In genomic region chr3:171813897-171814460, GRCh38 we compare ENCODE assay signal across 9 cellular contexts. TPM values are rescaled to one million over a fixed set of nuclear protein-coding genes. Genes with fewer than 3 reads are reported as not detected.
DNase-seq lines count a peak whose midpoint lies in the region; ATAC-seq and TF ChIP-seq lines count a peak whose summit lies in the region.
"Had no signal": no experiment of that assay in that cellular context is flagged by ENCODE, and none has a peak within 500 bp of the region (broad histone marks: within the 10 kb centered on the region; RNA-seq: fewer than 3 reads in every experiment).

No MANE protein-coding gene starts in this region.

- H3K9me3 Mint-ChIP-seq in activated CD8-positive, alpha-beta T cell treated with anti-CD3 and anti-CD28 coated beads for 36 hours: no peaks in the 10 kb centered on the region

- CTCF ChIA-PET in activated CD8-positive, alpha-beta T cell treated with anti-CD3 and anti-CD28 coated beads for 36 hours (lab: Charles Lee): interaction anchor here (1.3 kb wide), 1 partner anchor 15 kb away, joined by 5 read pairs; no protein-coding TSS in a partner anchor

- POLR2A ChIA-PET in activated CD8-positive, alpha-beta T cell treated with anti-CD3 and anti-CD28 coated beads for 36 hours (lab: Charles Lee): interaction anchor here (0.5 kb wide), 2 partner anchors 325 to 568 kb away, joined by 3 to 4 read pairs; no protein-coding TSS in a partner anchor

- TF ChIP-seq CTCF in activated CD8-positive, alpha-beta T cell treated with anti-CD3 and anti-CD28 coated beads for 36 hours (IDR thresholded peaks at IDR 0.05): no peak

- no peaks in the 10 kb centered on the region for H3K36me3 Mint-ChIP-seq in activated CD8-positive, alpha-beta T cell treated with anti-CD3 and anti-CD28 coated beads for 36 hours (ENCODE audit: low read depth)

- ATAC-seq in GM18517 (IDR thresholded peaks at IDR 0.05; ENCODE audit: unreplicated experiment) (peak; percentile 48), HG03095 (IDR thresholded peaks at IDR 0.05; ENCODE audit: unreplicated experiment) (peak; percentile 37)
- peak; percentile 66 for ATAC-seq in activated CD8-positive, alpha-beta T cell treated with anti-CD3 and anti-CD28 coated beads for 36 hours

- intact Hi-C loops in activated CD8-positive, alpha-beta T cell treated with anti-CD3 and anti-CD28 coated beads for 36 hours (cut with micrococcal nuclease): no loop called here

- DNase-seq in activated CD8-positive, alpha-beta T cell treated with anti-CD3 and anti-CD28 coated beads for 36 hours: peak; percentile 63
- peak; percentile 39 for DNase-seq in renal cortical epithelial cell (ENCODE audit: low read depth)
- DNase-seq in effector CD8-positive, alpha-beta T cell (lab: John Stamatoyannopoulos, UW): no peak
- no peak for DNase-seq in NCI-H1092 treated with DMSO at 0.1 percent for 48 hours (lab: John Stamatoyannopoulos, UW)
- no peak for DNase-seq in dedifferentiated amniotic fluid mesenchymal stem cell (ENCODE audit: extremely low spot score)
- no peak for DNase-seq in G401 (ENCODE audit: low spot score)
- DNase-seq: posterior cingulate gyrus had no signal

- H3K27ac Mint-ChIP-seq in activated CD8-positive, alpha-beta T cell treated with anti-CD3 and anti-CD28 coated beads for 36 hours: peak overlapping the region; percentile 71

- in situ Hi-C loops in G401 (cut with HindIII; ENCODE audit: low sequenced_read_pairs): no loop called here

- H3K4me3 Mint-ChIP-seq in activated CD8-positive, alpha-beta T cell treated with anti-CD3 and anti-CD28 coated beads for 36 hours: no peak overlapping the region

- H3K27me3 Mint-ChIP-seq in activated CD8-positive, alpha-beta T cell treated with anti-CD3 and anti-CD28 coated beads for 36 hours: peaks cover 46% of the 10 kb centered on the region

- peaks cover 26% of the 10 kb centered on the region for H3K4me1 Mint-ChIP-seq in activated CD8-positive, alpha-beta T cell treated with anti-CD3 and anti-CD28 coated beads for 36 hours (ENCODE audit: low read depth)

RNA-seq across cellular contexts. Expression of gene PLD1, which starts 3.7 kb away (rescaled TPM):
- total RNA-seq in activated CD8-positive, alpha-beta T cell treated with anti-CD3 and anti-CD28 coated beads for 36 hours: 1 to 10 TPM in 1 of 2 experiments, under 1 TPM in 1; 0.86 to 1.2 TPM
- total RNA-seq in renal cortical epithelial cell: 5.9 and 20.4 TPM in 2 replicates
- not detected in 2 replicates for total RNA-seq in G401 (2014; rRNA removed; shearing (Covaris generic))

RNA-seq across cellular contexts. Expression of gene TMEM212, which starts 29.2 kb away (rescaled TPM):
- total RNA-seq in activated CD8-positive, alpha-beta T cell treated with anti-CD3 and anti-CD28 coated beads for 36 hours: not detected
- total RNA-seq in renal cortical epithelial cell: not detected in 2 replicates
- total RNA-seq in G401 (2014; rRNA removed; shearing (Covaris generic)): not detected in 2 replicates

Comparison
In these comparisons a context has a peak if more than half of its experiments do, and no peak if none do; other contexts are left out.
1. DNase-seq: peak in activated CD8-positive, alpha-beta T cell treated with anti-CD3 and anti-CD28 coated beads for 36 hours (single experiment) and renal cortical epithelial cell (single experiment); none in effector CD8-positive, alpha-beta T cell (single experiment), NCI-H1092 treated with DMSO at 0.1 percent for 48 hours (single experiment), dedifferentiated amniotic fluid mesenchymal stem cell (single experiment) and G401 (single experiment).
2. Peak in every context shown above with its lines, with median percentiles within 50 percentile points of each other: ATAC-seq.